Comparison of ENCODE assay signal across 16 cellular contexts in the genomic region with DNA sequence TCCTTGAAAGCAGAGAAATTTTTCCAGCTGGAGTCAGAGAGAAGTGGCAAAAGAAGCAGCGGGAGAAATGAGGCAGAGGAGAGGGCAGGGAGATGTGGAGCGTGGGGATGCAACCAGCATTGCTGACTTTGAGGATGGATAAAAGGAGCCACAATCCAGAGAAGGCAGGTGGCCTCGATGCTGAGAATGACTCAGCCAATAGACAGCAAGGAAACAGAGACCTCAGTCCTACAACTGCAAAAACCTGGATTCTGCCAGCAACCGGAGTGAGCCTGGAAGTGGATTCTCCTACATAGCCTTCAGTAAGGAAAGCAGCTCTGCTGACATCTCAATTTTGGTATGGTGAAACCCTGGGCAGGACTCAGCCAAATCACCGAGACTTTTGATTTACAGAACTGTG.
"Had no signal": no experiment of that assay in that cellular context is flagged by ENCODE, and none has a peak within 500 bp of the region (broad histone marks: within the 10 kb centered on the region; RNA-seq: fewer than 3 reads in every experiment).

No MANE protein-coding gene starts in this region.

- H3K27me3 ChIP-seq: breast epithelium, foreskin keratinocyte, sigmoid colon, transverse colon had no signal

- H3K36me3 ChIP-seq: breast epithelium, sigmoid colon, transverse colon had no signal

- H3K9me3 ChIP-seq: breast epithelium, sigmoid colon, transverse colon had no signal

- H3K4me1 ChIP-seq: foreskin keratinocyte had no signal

- FAIRE-seq: islet of Langerhans had no signal

- H3K27ac ChIP-seq: breast epithelium, foreskin keratinocyte, sigmoid colon, transverse colon had no signal

- DNase-seq: activated CD4-positive, alpha-beta memory T cell treated with anti-CD3 and anti-CD28 coated beads, Interleukin-2, amount 10 ng/mL, durations not matched to agents 7 days and 5 days; activated CD4-positive, alpha-beta T cell treated with anti-CD3 and anti-CD28 coated beads for 36 hours; activated gamma-delta T cell treated with Interleukin-2 at 50 U/mL for 16 hours; activated naive CD8-positive, alpha-beta T cell treated with anti-CD3 and anti-CD28 coated beads, Interleukin-2, amount 10 ng/mL, durations not matched to agents 7 days and 5 days; activated T-cell treated with anti-CD3 and anti-CD28 coated beads, Interleukin-2, amount 50 U/mL, for 48 hours; aorta; foreskin keratinocyte; left ventricle myocardium superior; mesenchymal stem cell; sigmoid colon; stimulated activated CD4-positive, alpha-beta T cell treated with anti-CD3 and anti-CD28 coated beads, Interleukin-2, amount 100 ng/mL, for 24 hours; stimulated activated naive B cell treated with anti-CD40 and anti-IgM and Interleukin-4, amounts not matched to agents 10 μg/mL and 1 μg/mL and 100 μg/mL, for 72 hours; T1000; transverse colon had no signal

- H3K4me3 ChIP-seq: breast epithelium, sigmoid colon, transverse colon had no signal

- ATAC-seq: activated CD4-positive, alpha-beta T cell treated with anti-CD3 and anti-CD28 coated beads for 36 hours; foreskin keratinocyte; left ventricle myocardium superior; stimulated activated naive B cell treated with anti-CD40 and anti-IgM and Interleukin-4, amounts not matched to agents 10 μg/mL and 1 μg/mL and 100 μg/mL, for 72 hours had no signal
